In genomic region chr11:60717956-60718355, GRCh38 we compare ENCODE assay signal across 18 cellular contexts. TPM values are rescaled to one million over a fixed set of nuclear protein-coding genes. Genes with fewer than 3 reads are reported as not detected.
"Had no signal": no experiment of that assay in that cellular context is flagged by ENCODE, and none has a peak within 500 bp of the region (broad histone marks: within the 10 kb centered on the region; RNA-seq: fewer than 3 reads in every experiment).

No MANE protein-coding gene starts in this region.

- H3K36me3 Mint-ChIP-seq: activated naive CD8-positive, alpha-beta T cell treated with anti-CD3 and anti-CD28 coated beads for 36 hours; stimulated activated naive B cell treated with anti-CD40 and anti-IgM and Interleukin-4, amounts not matched to agents 10 μg/mL and 1 μg/mL and 100 μg/mL, for 72 hours had no signal

- H3K9me3 ChIP-seq: esophagus squamous epithelium, right atrium auricular region had no signal

- H3K4me1 Mint-ChIP-seq: activated naive CD8-positive, alpha-beta T cell treated with anti-CD3 and anti-CD28 coated beads for 36 hours; stimulated activated naive B cell treated with anti-CD40 and anti-IgM and Interleukin-4, amounts not matched to agents 10 μg/mL and 1 μg/mL and 100 μg/mL, for 72 hours had no signal

- DNase-seq: activated CD4-positive, alpha-beta T cell treated with anti-CD3 and anti-CD28 coated beads for 48 hours; activated gamma-delta T cell treated with Interleukin-2 at 50 U/mL for 16 hours; activated naive CD8-positive, alpha-beta T cell treated with anti-CD3 and anti-CD28 coated beads for 36 hours; activated T-cell treated with anti-CD3 and anti-CD28 coated beads, Interleukin-2, amount 50 U/mL, for 4 hours; anterior cingulate cortex; esophagus squamous epithelium; foreskin fibroblast; head of caudate nucleus; islet precursor cell; left lung; stimulated activated naive B cell treated with anti-CD40 and anti-IgM and Interleukin-4, amounts not matched to agents 10 μg/mL and 1 μg/mL and 100 μg/mL, for 72 hours had no signal

- H3K27ac ChIP-seq: esophagus squamous epithelium, left lung, right atrium auricular region, skin epidermis, tibial nerve had no signal

- ATAC-seq: activated T-cell treated with anti-CD3 and anti-CD28 coated beads, Interleukin-2, amount 50 U/mL, for 4 hours; left lung had no signal

- H3K27ac Mint-ChIP-seq: activated naive CD8-positive, alpha-beta T cell treated with anti-CD3 and anti-CD28 coated beads for 36 hours; stimulated activated naive B cell treated with anti-CD40 and anti-IgM and Interleukin-4, amounts not matched to agents 10 μg/mL and 1 μg/mL and 100 μg/mL, for 72 hours had no signal

- H3K9me3 Mint-ChIP-seq: activated naive CD8-positive, alpha-beta T cell treated with anti-CD3 and anti-CD28 coated beads for 36 hours; activated T-cell treated with anti-CD3 and anti-CD28 coated beads, Interleukin-2, amount 50 U/mL, for 4 hours had no signal

- H3K4me3 ChIP-seq: esophagus squamous epithelium, left lung, right atrium auricular region, skin epidermis, tibial nerve had no signal

- H3K4me1 ChIP-seq: esophagus squamous epithelium, left lung, right atrium auricular region, tibial nerve had no signal

- H3K4me3 Mint-ChIP-seq: activated naive CD8-positive, alpha-beta T cell treated with anti-CD3 and anti-CD28 coated beads for 36 hours; activated T-cell treated with anti-CD3 and anti-CD28 coated beads, Interleukin-2, amount 50 U/mL, for 4 hours; stimulated activated naive B cell treated with anti-CD40 and anti-IgM and Interleukin-4, amounts not matched to agents 10 μg/mL and 1 μg/mL and 100 μg/mL, for 72 hours had no signal

- H3K36me3 ChIP-seq: esophagus squamous epithelium, left lung, right atrium auricular region, tibial nerve had no signal

- H3K27me3 ChIP-seq: left lung, right atrium auricular region, tibial nerve had no signal

RNA-seq across cellular contexts. Expression of gene MS4A18, which starts 6.6 kb away (rescaled TPM):
- total RNA-seq: activated naive CD8-positive, alpha-beta T cell treated with anti-CD3 and anti-CD28 coated beads for 36 hours; activated T-cell treated with anti-CD3 and anti-CD28 coated beads, Interleukin-2, amount 50 U/mL, for 4 hours; chondrocyte; esophagus squamous epithelium; left lung; myocyte; right atrium auricular region; SK-MEL-5; subcutaneous adipose tissue; tibial nerve had no signal

RNA-seq across cellular contexts. Expression of gene MS4A8, which starts 18.5 kb away (rescaled TPM):
- total RNA-seq: activated naive CD8-positive, alpha-beta T cell treated with anti-CD3 and anti-CD28 coated beads for 36 hours; activated T-cell treated with anti-CD3 and anti-CD28 coated beads, Interleukin-2, amount 50 U/mL, for 4 hours; chondrocyte; esophagus squamous epithelium; myocyte; right atrium auricular region; SK-MEL-5; subcutaneous adipose tissue; tibial nerve had no signal

RNA-seq across cellular contexts. Expression of gene MS4A15, which starts 38.7 kb away (rescaled TPM):
- total RNA-seq: activated naive CD8-positive, alpha-beta T cell treated with anti-CD3 and anti-CD28 coated beads for 36 hours; activated T-cell treated with anti-CD3 and anti-CD28 coated beads, Interleukin-2, amount 50 U/mL, for 4 hours; chondrocyte; esophagus squamous epithelium; myocyte; right atrium auricular region; SK-MEL-5; subcutaneous adipose tissue; tibial nerve had no signal
